ENCODE assay signal across 12 cellular contexts in the genomic region with DNA sequence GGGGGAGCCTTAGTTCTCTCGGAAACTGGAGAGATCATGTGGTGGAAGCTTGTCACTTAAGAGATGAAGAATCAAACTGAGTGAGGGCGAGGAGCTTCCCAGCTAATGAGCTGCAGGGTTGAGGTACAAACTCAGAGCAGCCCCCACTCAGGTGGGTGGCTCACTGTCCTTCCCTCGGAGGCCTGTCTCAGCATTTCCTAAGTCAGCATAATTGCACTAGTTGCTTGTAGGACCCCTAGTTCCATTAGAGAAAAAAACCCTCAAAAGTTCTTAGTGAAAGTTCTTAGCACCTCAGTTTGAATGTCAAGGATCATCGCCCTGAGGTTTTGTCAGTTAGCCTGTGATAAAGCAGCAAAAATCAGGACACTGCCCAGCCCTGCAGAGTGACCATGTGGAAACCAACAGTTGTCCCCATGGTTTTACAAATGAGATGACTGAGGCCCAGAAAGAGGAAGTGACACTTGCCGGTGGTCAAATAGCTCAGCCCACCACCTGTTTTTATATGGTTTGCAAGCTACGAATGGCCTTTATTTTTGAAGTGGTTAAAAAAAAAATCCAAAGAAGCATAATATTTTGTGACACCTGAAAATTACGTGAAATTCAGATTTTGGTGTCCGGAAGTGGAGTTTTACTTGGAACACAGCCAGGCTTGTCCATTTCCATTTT. TPM values are rescaled to one million over a fixed set of nuclear protein-coding genes. Genes with fewer than 3 reads are reported as not detected.
DNase-seq lines count a peak whose midpoint lies in the region; ATAC-seq and TF ChIP-seq lines count a peak whose summit lies in the region.
"Had no signal": no experiment of that assay in that cellular context is flagged by ENCODE, and none has a peak within 500 bp of the region (broad histone marks: within the 10 kb centered on the region; RNA-seq: fewer than 3 reads in every experiment).

No MANE protein-coding gene starts in this region.

- no peaks in the 10 kb centered on the region for H3K27me3 Mint-ChIP-seq in mesothelial cell of epicardium (ENCODE audit: low read depth)

- peak overlapping the region; percentile 94 for H3K27ac Mint-ChIP-seq in mesothelial cell of epicardium
- H3K27ac Mint-ChIP-seq: activated T-cell treated with anti-CD3 and anti-CD28 coated beads, Interleukin-2, amount 50 U/mL, for 24 hours had no signal

- H3K4me3 Mint-ChIP-seq in mesothelial cell of epicardium = no peak overlapping the region
- H3K4me3 Mint-ChIP-seq: activated T-cell treated with anti-CD3 and anti-CD28 coated beads, Interleukin-2, amount 50 U/mL, for 24 hours had no signal

- H3K36me3 ChIP-seq in BLaER1 treated with 17β-estradiol and CSF1 and Interleukin-3, amounts not matched to agents 10 nM and 100 nM = peaks cover 0 to 38% (median 0%) of the 10 kb centered on the region in 11 experiments; a peak in 9 of 22 replicates
- no peaks in the 10 kb centered on the region for H3K36me3 ChIP-seq in PC-9 (ENCODE audit: low read depth)
- no peaks in the 10 kb centered on the region for H3K36me3 ChIP-seq in adrenal gland (replicated peaks in 1 of 2)
- H3K36me3 ChIP-seq: breast epithelium had no signal

- peak overlapping the region; percentile 56 to 74 (median 65) for H3K4me2 ChIP-seq in BLaER1 treated with 17β-estradiol and CSF1 and Interleukin-3, amounts not matched to agents 10 nM and 100 nM
- H3K4me2 ChIP-seq in PC-9 = no peak overlapping the region

- H3K9me3 Mint-ChIP-seq in mesothelial cell of epicardium = no peaks in the 10 kb centered on the region
- H3K9me3 Mint-ChIP-seq: activated T-cell treated with anti-CD3 and anti-CD28 coated beads, Interleukin-2, amount 50 U/mL, for 24 hours had no signal

- CTCF ChIA-PET in PC-9 (lab: Charles Lee) = interaction anchor here (0.7 kb wide), 1 partner anchor 131 kb away, joined by 12 read pairs; no protein-coding TSS in a partner anchor

- POLR2A ChIA-PET in PC-9 (lab: Charles Lee; ENCODE audit: unreplicated experiment) = interaction anchor here (0.7 kb wide), 1 partner anchor 169 kb away, joined by 4 read pairs; no protein-coding TSS in a partner anchor

- no peak overlapping the region for H2AFZ ChIP-seq in PC-9

- no peaks in the 10 kb centered on the region for H3K9me2 ChIP-seq in PC-9 (ENCODE audit: insufficient read depth)

- no peaks in the 10 kb centered on the region for H3K27me3 ChIP-seq in BLaER1 treated with 17β-estradiol and CSF1 and Interleukin-3, amounts not matched to agents 10 nM and 100 nM
- H3K27me3 ChIP-seq in PC-9 (ENCODE audit: insufficient read depth, low read depth) (no peaks in the 10 kb centered on the region), adrenal gland (no peaks in the 10 kb centered on the region)
- H3K27me3 ChIP-seq: breast epithelium had no signal

- peak; percentile 75 for ATAC-seq in GM19372 (IDR thresholded peaks at IDR 0.05; ENCODE audit: low read depth, unreplicated experiment)
- ATAC-seq in HG02981 (IDR thresholded peaks at IDR 0.05; ENCODE audit: unreplicated experiment) = no peak

- peaks cover 41 to 52% (median 44%) of the 10 kb centered on the region in 10 experiments for H3K4me1 ChIP-seq in BLaER1 treated with 17β-estradiol and CSF1 and Interleukin-3, amounts not matched to agents 10 nM and 100 nM
- H3K4me1 ChIP-seq in PC-9 (replicated peaks; ENCODE audit: insufficient read depth) (peaks cover 12% of the 10 kb centered on the region; the same call in 1 of the 2 replicates), adrenal gland (replicated peaks in 1 of 2) (peaks cover 3 to 25% of the 10 kb centered on the region in 2 donors)
- H3K4me1 ChIP-seq: breast epithelium had no signal

- BruUV-seq in PC-9 (replicated peaks; lab: Mats Ljungman, UMichigan) = no TSS peak

- H3K4me1 Mint-ChIP-seq in mesothelial cell of epicardium = peaks cover 88% of the 10 kb centered on the region

- H3K9ac ChIP-seq in BLaER1 treated with 17β-estradiol and CSF1 and Interleukin-3, amounts not matched to agents 10 nM and 100 nM = no peak overlapping the region

- 68 to 82% (median 80%) methylated on average over 8 of the region's 8 CpGs for WGBS in adrenal gland, 4 donors

- H3K27ac ChIP-seq in BLaER1 treated with 17β-estradiol and CSF1 and Interleukin-3, amounts not matched to agents 10 nM and 100 nM = no peak overlapping the region
- H3K27ac ChIP-seq in PC-9 = no peak overlapping the region
- H3K27ac ChIP-seq in adrenal gland = peak overlapping the region in 1 of 5 donors; percentile 22
- H3K27ac ChIP-seq: breast epithelium had no signal

- H3K79me2 ChIP-seq in PC-9 (ENCODE audit: low read depth) = no peaks in the 10 kb centered on the region

- TF ChIP-seq POLR2A in adrenal gland (IDR thresholded peaks at IDR 0.05) = no peak

- H3K36me3 Mint-ChIP-seq in mesothelial cell of epicardium = peaks cover 44% of the 10 kb centered on the region

- intact Hi-C loops in PC-9 (cut with micrococcal nuclease; ENCODE audit: unreplicated experiment) = no loop called here
- intact Hi-C loops in adrenal gland (cut with DNase I) = no loop called here

- peaks cover 0 to 99% (median 0%) of the 10 kb centered on the region in 11 experiments; a peak in 9 of 22 replicates for H4K20me1 ChIP-seq in BLaER1 treated with 17β-estradiol and CSF1 and Interleukin-3, amounts not matched to agents 10 nM and 100 nM
- no peaks in the 10 kb centered on the region for H4K20me1 ChIP-seq in PC-9 (ENCODE audit: insufficient read depth)

- no peak for TF ChIP-seq CTCF in mesothelial cell of epicardium (IDR thresholded peaks at IDR 0.05; ENCODE audit: unreplicated experiment)
- no peak for TF ChIP-seq CTCF in PC-9 (conservative IDR thresholded peaks at IDR 0.05)
- no peak for TF ChIP-seq CTCF in adrenal gland (IDR thresholded peaks at IDR 0.05)

- H3F3A ChIP-seq in PC-9 (ENCODE audit: insufficient read depth, low read depth) = no peaks in the 10 kb centered on the region

- no peaks in the 10 kb centered on the region for H3K9me3 ChIP-seq in BLaER1 treated with 17β-estradiol and CSF1 and Interleukin-3, amounts not matched to agents 10 nM and 100 nM (replicated peaks in 1 of 11)
- H3K9me3 ChIP-seq in PC-9 (ENCODE audit: insufficient read depth, low read depth) (no peaks in the 10 kb centered on the region), adrenal gland (replicated peaks in 1 of 3) (no peaks in the 10 kb centered on the region)
- H3K9me3 ChIP-seq: breast epithelium had no signal

- DNase-seq in NAMALWA (ENCODE audit: low spot score) = peak; percentile 73
- DNase-seq in mesothelial cell of epicardium (ENCODE audit: low spot score in 2 of 2, unreplicated experiment in 2 of 2) = no peak
- DNase-seq in activated CD4-positive, alpha-beta T cell treated with anti-CD3 and anti-CD28 coated beads, Interleukin-2, amount 50 U/mL, for 1 hour = no peak
- DNase-seq in PC-9 = no peak
- DNase-seq in adrenal gland = no peak
- DNase-seq: activated T-cell treated with anti-CD3 and anti-CD28 coated beads, Interleukin-2, amount 50 U/mL, for 24 hours; erythroblast; NCI-H187 treated with DMSO at 0.1 percent for 48 hours had no signal

- H3K4me3 ChIP-seq in BLaER1 treated with 17β-estradiol and CSF1 and Interleukin-3, amounts not matched to agents 10 nM and 100 nM = no peak overlapping the region
- no peak overlapping the region for H3K4me3 ChIP-seq in PC-9
- no peak overlapping the region for H3K4me3 ChIP-seq in adrenal gland
- H3K4me3 ChIP-seq: breast epithelium had no signal

RNA-seq across cellular contexts. Expression of a gene that starts 11.9 kb away (rescaled TPM):
- 164 to 176 TPM (median 176 TPM) in 3 replicates for total RNA-seq in mesothelial cell of epicardium
- 7.1 and 10.6 TPM in 2 replicates for total RNA-seq in PC-9 (2021)
- 10 to 100 TPM in 4 of 8 donors, 1 to 10 TPM in 4; 5.7 to 31.9 (median 9.5) TPM for total RNA-seq in adrenal gland
- polyA plus RNA-seq in adrenal gland = 1 to 10 TPM; 1.9 to 7.0 (median 2.7) TPM
